8 cellular contexts compared by ENCODE assay signal in genomic region chr12:132904718-132905328, GRCh38. TPM values are rescaled to one million over a fixed set of nuclear protein-coding genes. Genes with fewer than 3 reads are reported as not detected.
DNase-seq lines count a peak whose midpoint lies in the region; ATAC-seq, FAIRE-seq and TF ChIP-seq lines count a peak whose summit lies in the region.

No MANE protein-coding gene starts in this region.

- peak; percentile 18 for ATAC-seq in activated CD8-positive, alpha-beta T cell treated with anti-CD3 and anti-CD28 coated beads, Interleukin-2, amount 10 ng/mL, durations not matched to agents 7 days and 5 days
- peak; percentile 23 for ATAC-seq in effector memory CD8-positive, alpha-beta T cell (replicated peaks)
- peak; percentile 56 for ATAC-seq in mucosa of descending colon
- no peak for ATAC-seq in GM19351 (IDR thresholded peaks at IDR 0.05; ENCODE audit: unreplicated experiment)
- ATAC-seq in HG03521 (IDR thresholded peaks at IDR 0.05; ENCODE audit: unreplicated experiment), result no peak
- ATAC-seq in GM21786 (IDR thresholded peaks at IDR 0.05; ENCODE audit: unreplicated experiment), result no peak

- peaks cover 4% of the 10 kb centered on the region for H3K36me3 Mint-ChIP-seq in activated CD8-positive, alpha-beta T cell treated with anti-CD3 and anti-CD28 coated beads, Interleukin-2, amount 10 ng/mL, durations not matched to agents 7 days and 5 days (ENCODE audit: low read depth)
- peaks cover 17% of the 10 kb centered on the region for H3K36me3 Mint-ChIP-seq in effector memory CD8-positive, alpha-beta T cell (ENCODE audit: insufficient read depth)

- H3K4me1 Mint-ChIP-seq in activated CD8-positive, alpha-beta T cell treated with anti-CD3 and anti-CD28 coated beads, Interleukin-2, amount 10 ng/mL, durations not matched to agents 7 days and 5 days (ENCODE audit: low read depth), result peaks cover 17% of the 10 kb centered on the region
- peaks cover 4 to 11% of the 10 kb centered on the region in 2 donors for H3K4me1 Mint-ChIP-seq in effector memory CD8-positive, alpha-beta T cell (ENCODE audit: low read depth in 2 of 2)

- H3K9me3 Mint-ChIP-seq in activated CD8-positive, alpha-beta T cell treated with anti-CD3 and anti-CD28 coated beads, Interleukin-2, amount 10 ng/mL, durations not matched to agents 7 days and 5 days (ENCODE audit: insufficient read depth), result peaks cover 9% of the 10 kb centered on the region
- H3K9me3 Mint-ChIP-seq in effector memory CD8-positive, alpha-beta T cell, result no peaks in the 10 kb centered on the region

- peaks cover 14% of the 10 kb centered on the region for H3K27me3 Mint-ChIP-seq in activated CD8-positive, alpha-beta T cell treated with anti-CD3 and anti-CD28 coated beads, Interleukin-2, amount 10 ng/mL, durations not matched to agents 7 days and 5 days (ENCODE audit: low read depth)
- no peaks in the 10 kb centered on the region for H3K27me3 Mint-ChIP-seq in effector memory CD8-positive, alpha-beta T cell

- DNase-seq in GM19239 (ENCODE audit: insufficient read length, low spot score) (peak; percentile 25), mucosa of descending colon (peak; percentile 87 to 91 (median 89))
- DNase-seq in activated CD8-positive, alpha-beta T cell treated with anti-CD3 and anti-CD28 coated beads, Interleukin-2, amount 10 ng/mL, durations not matched to agents 7 days and 5 days, result peak; percentile 92
- peak; percentile 81 to 85 (median 84) for DNase-seq in effector memory CD8-positive, alpha-beta T cell
- DNase-seq in stimulated activated CD8-positive, alpha-beta memory T cell treated with anti-CD3 and anti-CD28 coated beads, Interleukin-4, amount 100 ng/mL, for 48 hours, result peak; percentile 95

- no peaks in the 10 kb centered on the region for H3K36me3 ChIP-seq in mucosa of descending colon (ENCODE audit: low read depth)

- H3K27ac Mint-ChIP-seq in activated CD8-positive, alpha-beta T cell treated with anti-CD3 and anti-CD28 coated beads, Interleukin-2, amount 10 ng/mL, durations not matched to agents 7 days and 5 days, result peak overlapping the region; percentile 74
- H3K27ac Mint-ChIP-seq in effector memory CD8-positive, alpha-beta T cell, result peak overlapping the region in 1 of 2 donors; percentile 55

- H3K9me3 ChIP-seq in mucosa of descending colon, result no peaks in the 10 kb centered on the region

- H3K4me1 ChIP-seq in mucosa of descending colon (ENCODE audit: low read depth), result peaks cover 16% of the 10 kb centered on the region

- POLR2A ChIA-PET in activated CD8-positive, alpha-beta T cell treated with anti-CD3 and anti-CD28 coated beads, Interleukin-2, amount 10 ng/mL, durations not matched to agents 7 days and 5 days (lab: Charles Lee), result interaction anchor here (0.7 to 1.6 kb wide), 5 partner anchors 17 to 93 kb away, joined by 3 to 7 read pairs (median 3); partner anchors contain the start of genes CHFR and GOLGA3

- H3K4me3 Mint-ChIP-seq in activated CD8-positive, alpha-beta T cell treated with anti-CD3 and anti-CD28 coated beads, Interleukin-2, amount 10 ng/mL, durations not matched to agents 7 days and 5 days, result peak overlapping the region; percentile 42
- H3K4me3 Mint-ChIP-seq in effector memory CD8-positive, alpha-beta T cell, result peak overlapping the region; percentile 47 to 51

- intact Hi-C loops in mucosa of descending colon (cut with DNase I, micrococcal nuclease), result no loop called here

- no peak overlapping the region for H3K4me3 ChIP-seq in mucosa of descending colon

- CTCF ChIA-PET in activated CD8-positive, alpha-beta T cell treated with anti-CD3 and anti-CD28 coated beads, Interleukin-2, amount 10 ng/mL, durations not matched to agents 7 days and 5 days (lab: Charles Lee), result interaction anchor here (0.7 to 3.0 kb wide), 25 partner anchors 12 to 285 kb away, joined by 3 to 33 read pairs (median 6); partner anchors contain the start of genes CHFR and GOLGA3

- no peak for FAIRE-seq in GM19239 (lab: Jason Lieb, UNC)

- peak; percentile 86 for TF ChIP-seq CTCF in mucosa of descending colon (IDR thresholded peaks at IDR 0.05)

RNA-seq across cellular contexts. Expression of gene CHFR, which starts 17.4 kb away (rescaled TPM):
- 10 to 100 TPM; 88.0 to 90.6 TPM for total RNA-seq in activated CD8-positive, alpha-beta T cell treated with anti-CD3 and anti-CD28 coated beads, Interleukin-2, amount 10 ng/mL, durations not matched to agents 7 days and 5 days
- total RNA-seq in mucosa of descending colon, result 10 to 100 TPM; 50.6 to 65.9 (median 50.7) TPM

RNA-seq across cellular contexts. Expression of gene ZNF605, which starts 51.3 kb away (rescaled TPM):
- total RNA-seq in activated CD8-positive, alpha-beta T cell treated with anti-CD3 and anti-CD28 coated beads, Interleukin-2, amount 10 ng/mL, durations not matched to agents 7 days and 5 days, result 1 to 10 TPM; 9.6 to 9.9 TPM
- 10 to 100 TPM in 1 of 3 donors, 1 to 10 TPM in 2; 7.9 to 19.0 (median 8.0) TPM for total RNA-seq in mucosa of descending colon

Comparison
In these comparisons a context has a peak if more than half of its experiments do, and no peak if none do; other contexts are left out.
1. DNase-seq: peak in every context shown above with its lines; median percentile 95 in stimulated activated CD8-positive, alpha-beta memory T cell treated with anti-CD3 and anti-CD28 coated beads, Interleukin-4, amount 100 ng/mL, for 48 hours; 92 in activated CD8-positive, alpha-beta T cell treated with anti-CD3 and anti-CD28 coated beads, Interleukin-2, amount 10 ng/mL, durations not matched to agents 7 days and 5 days; 89 in mucosa of descending colon; 84 in effector memory CD8-positive, alpha-beta T cell; 25 in GM19239.
2. ATAC-seq: peak in activated CD8-positive, alpha-beta T cell treated with anti-CD3 and anti-CD28 coated beads, Interleukin-2, amount 10 ng/mL, durations not matched to agents 7 days and 5 days (single experiment), effector memory CD8-positive, alpha-beta T cell (single experiment) and mucosa of descending colon (single experiment); none in GM19351 (single experiment), HG03521 (single experiment) and GM21786 (single experiment).